In the genomic region with DNA sequence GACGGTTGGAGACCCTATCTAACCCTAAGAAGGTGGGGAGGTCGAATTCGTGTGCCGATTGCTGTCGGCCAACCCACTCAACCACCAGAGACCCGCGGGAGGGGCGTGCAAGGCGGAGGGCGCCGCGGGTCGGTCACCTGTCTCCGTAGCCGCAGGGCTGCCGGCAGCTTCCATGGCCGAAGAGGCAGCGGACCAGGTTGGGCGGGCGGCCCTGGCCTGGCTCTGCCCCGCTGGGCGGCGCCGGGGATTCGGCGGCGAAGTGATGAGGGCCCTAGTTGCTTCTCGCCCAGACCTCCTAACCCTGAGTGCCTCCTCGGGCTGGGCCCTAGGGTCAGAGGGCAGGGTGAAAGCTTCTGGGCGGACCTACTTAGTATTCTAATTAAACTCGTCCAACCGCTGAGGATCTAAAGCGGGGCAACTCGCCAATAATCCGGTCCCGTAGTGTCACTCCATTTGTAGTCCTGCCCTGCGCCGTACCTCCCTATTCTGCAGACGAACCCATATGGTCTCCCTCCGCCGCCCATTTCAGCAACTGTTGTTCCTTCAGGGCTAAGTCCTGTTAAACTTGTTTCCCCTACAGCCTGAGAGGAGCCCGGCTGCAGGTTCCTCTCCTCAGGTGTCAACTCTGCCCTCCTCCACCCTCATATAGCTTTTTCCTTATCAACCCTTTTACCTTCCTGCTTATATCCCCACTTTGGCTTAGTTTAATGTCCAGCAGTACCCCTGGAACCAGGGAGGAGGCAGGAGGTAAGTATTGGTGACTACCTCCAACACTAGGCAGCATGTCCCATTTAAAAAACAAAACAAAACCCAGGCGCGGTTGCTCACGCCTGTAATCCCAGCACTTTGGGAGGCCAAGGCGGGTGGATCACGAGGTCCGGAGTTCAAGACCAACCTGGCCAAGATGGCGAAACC, we compare ENCODE assay signal across 8 cellular contexts. TPM values are rescaled to one million over a fixed set of nuclear protein-coding genes. Genes with fewer than 3 reads are reported as not detected.
A peak's percentile ranks its signal among the peaks of the same experiment; 100 is the strongest.
DNase-seq lines count a peak whose midpoint lies in the region; ATAC-seq lines count a peak whose summit lies in the region.

A gene (minus strand): TSS at position 307 of the 915 bp plus-strand sequence. CDS start 133 bp downstream, at position 174.

- DNase-seq in AG08396 (ENCODE audit: low spot score) = peak; percentile 72
- peak; percentile 51 for DNase-seq in NCI-H510A (lab: John Stamatoyannopoulos, UW)
- peak; percentile 76 for DNase-seq in activated CD4-positive, CD25-positive, alpha-beta regulatory T cell treated with anti-CD3 and anti-CD28 coated beads, Interleukin-2, amount 50 U/mL, for 72 hours
- DNase-seq in dermis microvascular lymphatic vessel endothelial cell (ENCODE audit: low read depth in 2 of 2) = peak; percentile 38 to 73
- peak; percentile 91 to 95 for DNase-seq in left colon
- peak; percentile 16 for DNase-seq in stimulated activated CD4-positive, alpha-beta T cell treated with anti-CD3 and anti-CD28 coated beads, Interleukin-2, amount 100 ng/mL, for 4 hours (ENCODE audit: low read depth)

- ATAC-seq in GM18861 (IDR thresholded peaks at IDR 0.05; ENCODE audit: unreplicated experiment) (peak; percentile 33), HG03060 (IDR thresholded peaks at IDR 0.05; ENCODE audit: low read depth, unreplicated experiment) (peak; percentile 36), left colon (peak; percentile 47)

- intact Hi-C loops in left colon (cut with DNase I, micrococcal nuclease) = loop anchor here in 1 of 2 donors (10.0 kb wide), 1 partner anchor 103 kb away; a partner anchor contains a TSS

RNA-seq across cellular contexts. Expression of the gene that starts here (rescaled TPM):
- total RNA-seq in dermis microvascular lymphatic vessel endothelial cell = 21.1 and 25.5 TPM in 2 replicates
- total RNA-seq in left colon = 10 to 100 TPM; 41.7 to 45.0 TPM

Comparison
In these comparisons a context has a peak if more than half of its experiments do, and no peak if none do; other contexts are left out.
1. Peak in every context shown above with its lines: DNase-seq and ATAC-seq.
2. DNase-seq: peak in every context shown above with its lines; median percentile 93 in left colon; 76 in activated CD4-positive, CD25-positive, alpha-beta regulatory T cell treated with anti-CD3 and anti-CD28 coated beads, Interleukin-2, amount 50 U/mL, for 72 hours; 72 in AG08396; 56 in dermis microvascular lymphatic vessel endothelial cell; 51 in NCI-H510A; 16 in stimulated activated CD4-positive, alpha-beta T cell treated with anti-CD3 and anti-CD28 coated beads, Interleukin-2, amount 100 ng/mL, for 4 hours.